13 cellular contexts compared by ENCODE assay signal in genomic region chr5:142825378-142826089, GRCh38. TPM values are rescaled to one million over a fixed set of nuclear protein-coding genes. Genes with fewer than 3 reads are reported as not detected.
DNase-seq lines count a peak whose midpoint lies in the region; ATAC-seq, FAIRE-seq and TF ChIP-seq lines count a peak whose summit lies in the region.
"Had no signal": no experiment of that assay in that cellular context is flagged by ENCODE, and none has a peak within 500 bp of the region (broad histone marks: within the 10 kb centered on the region; RNA-seq: fewer than 3 reads in every experiment).

No MANE protein-coding gene starts in this region.

- intact Hi-C loops in endothelial cell of umbilical vein (cut with micrococcal nuclease): loop anchor here (2.0 kb wide), 2 partner anchors 15 to 55 kb away; partner anchors contain the start of gene ARHGAP26

- CTCF ChIA-PET in endothelial cell of umbilical vein (lab: Charles Lee): no interaction called here

- no peak overlapping the region for H3K4me3 ChIP-seq in BLaER1 treated with 17β-estradiol and CSF1 and Interleukin-3, amounts not matched to agents 10 nM and 100 nM
- H3K4me3 ChIP-seq in endothelial cell of umbilical vein (replicated peaks in 1 of 3; ENCODE audit: insufficient read depth in 1 of 3, low read depth in 1 of 3, low read length in 3 of 3) (no peak overlapping the region), neuronal stem cell (ENCODE audit: low read length in 2 of 2) (no peak overlapping the region)

- H2AFZ ChIP-seq in endothelial cell of umbilical vein (ENCODE audit: low read depth, low read length) (no peak overlapping the region), neuronal stem cell (ENCODE audit: low read length) (no peak overlapping the region)

- no CpG with 5 or more reads among the region's 13 CpGs for WGBS in neuronal stem cell (ENCODE audit: extremely low coverage in 2 of 2, insufficient read length in 2 of 2, insufficient replicate concordance in 1 of 2), 2 donors

- H4K8ac ChIP-seq in neuronal stem cell (ENCODE audit: low read depth, low read length): no peak overlapping the region

- H3K14ac ChIP-seq in neuronal stem cell (ENCODE audit: low read length): no peak overlapping the region

- ATAC-seq in naive thymus-derived CD8-positive, alpha-beta T cell: no peak

- H3K27me3 ChIP-seq in BLaER1 treated with 17β-estradiol and CSF1 and Interleukin-3, amounts not matched to agents 10 nM and 100 nM: no peaks in the 10 kb centered on the region
- no peaks in the 10 kb centered on the region for H3K27me3 ChIP-seq in endothelial cell of umbilical vein (ENCODE audit: control insufficient read depth in 2 of 2, insufficient read depth in 2 of 2, low read length in 2 of 2)
- no peaks in the 10 kb centered on the region for H3K27me3 ChIP-seq in neuronal stem cell (ENCODE audit: control insufficient read depth in 3 of 3, insufficient read depth in 3 of 3, low read depth in 1 of 3, low read length in 3 of 3)

- no peaks in the 10 kb centered on the region for H3K79me2 ChIP-seq in endothelial cell of umbilical vein (ENCODE audit: control insufficient read depth, insufficient read depth, low read length)

- H3K9me1 ChIP-seq in endothelial cell of umbilical vein (replicated peaks; ENCODE audit: control insufficient read depth, extremely low read depth, insufficient read depth, low read length): no peaks in the 10 kb centered on the region

- H3K9me3 Mint-ChIP-seq in naive thymus-derived CD8-positive, alpha-beta T cell: peaks cover 0 to 4% (median 0%) of the 10 kb centered on the region in 9 donors
- H3K9me3 Mint-ChIP-seq: activated CD4-positive, alpha-beta T cell treated with anti-CD3 and anti-CD28 coated beads, Interleukin-2, amount 10 ng/mL, durations not matched to agents 7 days and 5 days had no signal

- no peak overlapping the region for H2BK5ac ChIP-seq in neuronal stem cell (ENCODE audit: low read length)

- H3K36me3 ChIP-seq in BLaER1 treated with 17β-estradiol and CSF1 and Interleukin-3, amounts not matched to agents 10 nM and 100 nM: peaks cover 0 to 26% (median 5%) of the 10 kb centered on the region in 11 experiments; a peak in 6 of 22 replicates
- H3K36me3 ChIP-seq in endothelial cell of umbilical vein (ENCODE audit: control insufficient read depth in 2 of 2, extremely low read depth in 1 of 2, insufficient read depth in 2 of 2, low read length in 2 of 2) (no peaks in the 10 kb centered on the region), neuronal stem cell (replicated peaks in 1 of 2; ENCODE audit: control insufficient read depth in 2 of 2, insufficient read depth in 2 of 2, low read length in 2 of 2) (no peaks in the 10 kb centered on the region)

- H2BK15ac ChIP-seq in neuronal stem cell (ENCODE audit: low read length): no peak overlapping the region

- no peaks in the 10 kb centered on the region for H3K27me3 Mint-ChIP-seq in naive thymus-derived CD8-positive, alpha-beta T cell
- H3K27me3 Mint-ChIP-seq: activated CD4-positive, alpha-beta T cell treated with anti-CD3 and anti-CD28 coated beads, Interleukin-2, amount 10 ng/mL, durations not matched to agents 7 days and 5 days had no signal

- H3K4me2 ChIP-seq in BLaER1 treated with 17β-estradiol and CSF1 and Interleukin-3, amounts not matched to agents 10 nM and 100 nM: peak overlapping the region in 7 of 11 experiments; percentile 4 to 97 (median 37); a peak in 11 of 22 replicates
- H3K4me2 ChIP-seq in endothelial cell of umbilical vein (ENCODE audit: insufficient read depth, low read length) (no peak overlapping the region), neuronal stem cell (ENCODE audit: insufficient read depth, low read length, poor library complexity, severe bottlenecking) (no peak overlapping the region)

- H3K4me1 ChIP-seq in BLaER1 treated with 17β-estradiol and CSF1 and Interleukin-3, amounts not matched to agents 10 nM and 100 nM: peaks cover 0 to 100% (median 41%) of the 10 kb centered on the region in 10 experiments; a peak in 16 of 20 replicates
- H3K4me1 ChIP-seq in endothelial cell of umbilical vein (ENCODE audit: control insufficient read depth, extremely low read depth, insufficient read depth, low read length): peaks cover 74% of the 10 kb centered on the region
- H3K4me1 ChIP-seq in neuronal stem cell (ENCODE audit: control insufficient read depth in 2 of 2, insufficient read depth in 1 of 2, low read depth in 1 of 2, low read length in 2 of 2): peaks cover 4 to 13% of the 10 kb centered on the region in 2 donors

- peak overlapping the region; percentile 6 for H3K18ac ChIP-seq in neuronal stem cell (ENCODE audit: low read length)

- no peak overlapping the region for H3K9ac ChIP-seq in BLaER1 treated with 17β-estradiol and CSF1 and Interleukin-3, amounts not matched to agents 10 nM and 100 nM
- H3K9ac ChIP-seq in endothelial cell of umbilical vein (replicated peaks; ENCODE audit: extremely low read depth, insufficient read depth, low read length): no peak overlapping the region
- no peak overlapping the region for H3K9ac ChIP-seq in neuronal stem cell (ENCODE audit: low read depth, low read length, poor library complexity)

- no peak overlapping the region for H3K4me3 Mint-ChIP-seq in naive thymus-derived CD8-positive, alpha-beta T cell
- H3K4me3 Mint-ChIP-seq: activated CD4-positive, alpha-beta T cell treated with anti-CD3 and anti-CD28 coated beads, Interleukin-2, amount 10 ng/mL, durations not matched to agents 7 days and 5 days had no signal

- H2AK5ac ChIP-seq in neuronal stem cell (ENCODE audit: low read depth, low read length): no peak overlapping the region

- dilution Hi-C loops in endothelial cell of umbilical vein (cut with MboI; ENCODE audit: extremely low pct_ligation_motif_present, low sequenced_read_pairs): no loop called here

- H3K27ac Mint-ChIP-seq in naive thymus-derived CD8-positive, alpha-beta T cell: no peak overlapping the region
- H3K27ac Mint-ChIP-seq: activated CD4-positive, alpha-beta T cell treated with anti-CD3 and anti-CD28 coated beads, Interleukin-2, amount 10 ng/mL, durations not matched to agents 7 days and 5 days had no signal

- peaks cover 34 to 92% (median 78%) of the 10 kb centered on the region in 4 donors for H3K4me1 Mint-ChIP-seq in naive thymus-derived CD8-positive, alpha-beta T cell

- no peaks in the 10 kb centered on the region for H3K79me1 ChIP-seq in neuronal stem cell (ENCODE audit: low read depth, low read length)

- no peak overlapping the region for H4K91ac ChIP-seq in neuronal stem cell (ENCODE audit: low read depth, low read length, poor library complexity)

- DNase-seq in NCI-H69 (lab: John Stamatoyannopoulos, UW) (peak; percentile 50), endothelial cell of umbilical vein (ENCODE audit: low read depth, low spot score) (no peak), neuronal stem cell (ENCODE audit: low spot score) (no peak), NCI-H774 (lab: John Stamatoyannopoulos, UW) (no peak)
- no peak for DNase-seq in naive thymus-derived CD8-positive, alpha-beta T cell
- DNase-seq in stimulated activated CD4-positive, alpha-beta T cell treated with anti-CD3 and anti-CD28 coated beads, Interleukin-2, amount 100 ng/mL, for 48 hours: no peak
- no peak for DNase-seq in activated CD4-positive, alpha-beta T cell treated with anti-CD3 and anti-CD28 coated beads for 1 hour
- DNase-seq: activated CD4-positive, alpha-beta T cell treated with anti-CD3 and anti-CD28 coated beads, Interleukin-2, amount 10 ng/mL, durations not matched to agents 7 days and 5 days; activated gamma-delta T cell; caudate nucleus; NCI-H1694 treated with DMSO at 0.1 percent for 48 hours had no signal

- H3K27ac ChIP-seq in BLaER1 treated with 17β-estradiol and CSF1 and Interleukin-3, amounts not matched to agents 10 nM and 100 nM: no peak overlapping the region
- H3K27ac ChIP-seq in endothelial cell of umbilical vein (ENCODE audit: insufficient read depth, low read depth, low read length) (no peak overlapping the region), neuronal stem cell (replicated peaks; ENCODE audit: low read length) (no peak overlapping the region)

- no peak for TF ChIP-seq POLR2A in endothelial cell of umbilical vein (IDR thresholded peaks at IDR 0.05; ENCODE audit: low read depth, low read length)

- H3K36me3 Mint-ChIP-seq in naive thymus-derived CD8-positive, alpha-beta T cell: peaks cover 0 to 7% (median 6%) of the 10 kb centered on the region in 3 donors

- no peak overlapping the region for H3K4ac ChIP-seq in neuronal stem cell (ENCODE audit: low read length)

- no peak overlapping the region for H3K23ac ChIP-seq in neuronal stem cell (ENCODE audit: low read depth, low read length, poor library complexity)

- TF ChIP-seq CTCF in endothelial cell of umbilical vein (IDR thresholded peaks at IDR 0.05; ENCODE audit: extremely low read depth in 1 of 2, insufficient read depth in 1 of 2, low read depth in 1 of 2, low read length in 2 of 2): no peak

- BruUV-seq in endothelial cell of umbilical vein (replicated peaks; lab: Mats Ljungman, UMichigan): no TSS peak

- H3K9me3 ChIP-seq in BLaER1 treated with 17β-estradiol and CSF1 and Interleukin-3, amounts not matched to agents 10 nM and 100 nM (replicated peaks in 1 of 11): peaks cover 0 to 8% (median 0%) of the 10 kb centered on the region in 11 experiments; a peak in 3 of 22 replicates
- H3K9me3 ChIP-seq in endothelial cell of umbilical vein (replicated peaks; ENCODE audit: control insufficient read depth, insufficient read depth, low read length) (no peaks in the 10 kb centered on the region), neuronal stem cell (replicated peaks in 1 of 2; ENCODE audit: control insufficient read depth in 2 of 2, insufficient read depth in 1 of 2, low read depth in 1 of 2, low read length in 2 of 2) (no peaks in the 10 kb centered on the region)

- POLR2A ChIA-PET in endothelial cell of umbilical vein (lab: Charles Lee): no interaction called here
- POLR2A ChIA-PET in naive thymus-derived CD8-positive, alpha-beta T cell (lab: Charles Lee): interaction anchor here (0.6 kb wide), 1 partner anchor 106 kb away, joined by 3 read pairs; no protein-coding TSS in a partner anchor

- H2BK12ac ChIP-seq in neuronal stem cell (ENCODE audit: low read length): no peak overlapping the region

- no peak overlapping the region for H2BK120ac ChIP-seq in neuronal stem cell (ENCODE audit: low read depth, low read length)

- FAIRE-seq in endothelial cell of umbilical vein (lab: Jason Lieb, UNC): peak; percentile 63
- FAIRE-seq: urothelium cell line had no signal

- peaks cover 3 to 97% (median 73%) of the 10 kb centered on the region in 11 experiments; a peak in 17 of 22 replicates for H4K20me1 ChIP-seq in BLaER1 treated with 17β-estradiol and CSF1 and Interleukin-3, amounts not matched to agents 10 nM and 100 nM
- H4K20me1 ChIP-seq in endothelial cell of umbilical vein (replicated peaks; ENCODE audit: control insufficient read depth, extremely low read depth, insufficient read depth, low read length): no peaks in the 10 kb centered on the region

RNA-seq across cellular contexts. Expression of gene ARHGAP26, which starts 55.4 kb away (rescaled TPM):
- total RNA-seq in endothelial cell of umbilical vein: 13.9 and 16.2 TPM in 2 replicates
- 2.1 and 3.1 TPM in 2 replicates for polyA plus RNA-seq in endothelial cell of umbilical vein
- polyA plus RNA-seq in endothelial cell of umbilical vein (2011; cell fraction: cytosol; rRNA removed): 2.1 and 2.3 TPM in 2 replicates
- polyA plus RNA-seq in endothelial cell of umbilical vein (2011; cell fraction: nucleus; rRNA removed): 13.5 and 13.8 TPM in 2 replicates
- 6.4 and 7.9 TPM in 2 replicates for polyA plus RNA-seq in endothelial cell of umbilical vein (2012)
- 15.0 and 20.3 TPM in 2 replicates for polyA minus RNA-seq in endothelial cell of umbilical vein
- 1.6 TPM for polyA minus RNA-seq in endothelial cell of umbilical vein (2011; cell fraction: cytosol; rRNA and poly(A)+ RNA removed)
- polyA minus RNA-seq in endothelial cell of umbilical vein (2011; cell fraction: nucleus; rRNA and poly(A)+ RNA removed): 48.6 and 60.0 TPM in 2 replicates
- 6.2 TPM for polyA plus RNA-seq in neuronal stem cell (2013, experiment 1 of 2)
- polyA plus RNA-seq in neuronal stem cell (2013, experiment 2 of 2): 5.7 TPM
- 10 to 100 TPM; 27.7 to 30.5 TPM for total RNA-seq in naive thymus-derived CD8-positive, alpha-beta T cell
- 10 to 100 TPM in 2 of 3 donors, 1 to 10 TPM in 1; 9.1 to 15.7 (median 11.6) TPM for polyA plus RNA-seq in naive thymus-derived CD8-positive, alpha-beta T cell

Comparison
In these comparisons a context has a peak if more than half of its experiments do, and no peak if none do; other contexts are left out.
1. H3K4me2 ChIP-seq: peak in BLaER1 treated with 17β-estradiol and CSF1 and Interleukin-3, amounts not matched to agents 10 nM and 100 nM (7 of 11); none in endothelial cell of umbilical vein (single experiment) and neuronal stem cell (single experiment).